In the genomic region with DNA sequence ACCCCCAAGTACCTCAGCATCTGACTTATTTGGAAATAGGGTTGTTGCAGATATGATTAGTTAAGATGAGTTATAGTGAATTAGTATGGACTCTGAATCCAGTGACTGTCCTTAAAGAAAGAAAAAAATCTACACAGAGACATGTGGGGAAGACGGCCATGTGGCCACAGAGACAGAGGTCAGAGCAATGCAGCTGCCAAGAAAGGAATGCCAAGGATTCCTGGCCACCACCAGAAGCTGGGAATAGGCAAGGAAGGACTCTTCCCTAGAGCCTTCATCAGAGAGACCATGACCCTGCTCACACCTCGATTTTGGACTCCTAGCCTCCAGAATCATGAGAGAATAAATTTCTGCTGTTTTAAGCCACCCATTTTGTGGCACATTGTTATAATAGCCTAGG, we compare ENCODE assay signal across 13 cellular contexts.
DNase-seq lines count a peak whose midpoint lies in the region; ATAC-seq and TF ChIP-seq lines count a peak whose summit lies in the region.
"Had no signal": no experiment of that assay in that cellular context is flagged by ENCODE, and none has a peak within 500 bp of the region (broad histone marks: within the 10 kb centered on the region; RNA-seq: fewer than 3 reads in every experiment).

No MANE protein-coding gene starts in this region.

- peaks cover 92% of the 10 kb centered on the region for H3K79me2 ChIP-seq in Karpas-422 (ENCODE audit: low read length)

- peaks cover 62% of the 10 kb centered on the region for H3K4me1 Mint-ChIP-seq in activated CD4-positive, alpha-beta memory T cell treated with anti-CD3 and anti-CD28 coated beads for 36 hours (ENCODE audit: low read depth)
- H3K4me1 Mint-ChIP-seq in activated CD4-positive, alpha-beta memory T cell treated with anti-CD3 and anti-CD28 coated beads, Interleukin-2, amount 10 ng/mL, durations not matched to agents 7 days and 5 days = peaks cover 55% of the 10 kb centered on the region
- peaks cover 33% of the 10 kb centered on the region for H3K4me1 Mint-ChIP-seq in nephron progenitor cell
- peaks cover 30% of the 10 kb centered on the region for H3K4me1 Mint-ChIP-seq in stimulated activated effector memory CD8-positive, alpha-beta T cell treated with anti-CD3 and anti-CD28 coated beads, Interleukin-12 subunit alpha, Interleukin-12 subunit beta, amount 100 ng/mL, for 72 hours
- no peaks in the 10 kb centered on the region for H3K4me1 Mint-ChIP-seq in Caco-2 (ENCODE audit: low read depth, unreplicated experiment)

- H3K4me3 ChIP-seq in Karpas-422 (ENCODE audit: low read length) (no peak overlapping the region), Caco-2 (ENCODE audit: low read depth, low read length) (no peak overlapping the region)
- H3K4me3 ChIP-seq: hepatocyte, lung had no signal

- 0 out of 2 replicates have a peak overlapping the region, but pooled peaks have one; percentile 4 for H3K9ac ChIP-seq in Karpas-422 (ENCODE audit: low read length)
- H3K9ac ChIP-seq: parathyroid adenoma had no signal

- peak overlapping the region; percentile 13; the same call in 1 of the 2 replicates for H3K27ac ChIP-seq in Karpas-422 (ENCODE audit: low read length)
- H3K27ac ChIP-seq: hepatocyte, parathyroid adenoma had no signal

- H2AFZ ChIP-seq in Karpas-422 (ENCODE audit: low read length) = no peak overlapping the region
- H2AFZ ChIP-seq: hepatocyte, parathyroid adenoma had no signal

- ATAC-seq in stimulated activated effector memory CD8-positive, alpha-beta T cell treated with anti-CD3 and anti-CD28 coated beads, Interleukin-12 subunit alpha, Interleukin-12 subunit beta, amount 100 ng/mL, for 72 hours = no peak

- peaks cover 5% of the 10 kb centered on the region for H3K9me3 Mint-ChIP-seq in activated CD4-positive, alpha-beta memory T cell treated with anti-CD3 and anti-CD28 coated beads for 36 hours
- no peaks in the 10 kb centered on the region for H3K9me3 Mint-ChIP-seq in activated CD4-positive, alpha-beta memory T cell treated with anti-CD3 and anti-CD28 coated beads, Interleukin-2, amount 10 ng/mL, durations not matched to agents 7 days and 5 days
- H3K9me3 Mint-ChIP-seq in nephron progenitor cell (peaks cover 2% of the 10 kb centered on the region), Caco-2 (ENCODE audit: unreplicated experiment) (no peaks in the 10 kb centered on the region)
- no peaks in the 10 kb centered on the region for H3K9me3 Mint-ChIP-seq in stimulated activated effector memory CD8-positive, alpha-beta T cell treated with anti-CD3 and anti-CD28 coated beads, Interleukin-12 subunit alpha, Interleukin-12 subunit beta, amount 100 ng/mL, for 72 hours

- peaks cover 21% of the 10 kb centered on the region for H3K36me3 Mint-ChIP-seq in activated CD4-positive, alpha-beta memory T cell treated with anti-CD3 and anti-CD28 coated beads for 36 hours
- H3K36me3 Mint-ChIP-seq in activated CD4-positive, alpha-beta memory T cell treated with anti-CD3 and anti-CD28 coated beads, Interleukin-2, amount 10 ng/mL, durations not matched to agents 7 days and 5 days (ENCODE audit: low read depth) = peaks cover 17% of the 10 kb centered on the region
- peaks cover under 1% of the 10 kb centered on the region for H3K36me3 Mint-ChIP-seq in nephron progenitor cell (ENCODE audit: low read depth)
- peaks cover 49% of the 10 kb centered on the region for H3K36me3 Mint-ChIP-seq in stimulated activated effector memory CD8-positive, alpha-beta T cell treated with anti-CD3 and anti-CD28 coated beads, Interleukin-12 subunit alpha, Interleukin-12 subunit beta, amount 100 ng/mL, for 72 hours
- H3K36me3 Mint-ChIP-seq in Caco-2 (ENCODE audit: insufficient read depth, unreplicated experiment) = no peaks in the 10 kb centered on the region

- H3K27ac Mint-ChIP-seq in activated CD4-positive, alpha-beta memory T cell treated with anti-CD3 and anti-CD28 coated beads for 36 hours = peak overlapping the region; percentile 9
- no peak overlapping the region for H3K27ac Mint-ChIP-seq in activated CD4-positive, alpha-beta memory T cell treated with anti-CD3 and anti-CD28 coated beads, Interleukin-2, amount 10 ng/mL, durations not matched to agents 7 days and 5 days
- H3K27ac Mint-ChIP-seq in nephron progenitor cell (no peak overlapping the region), Caco-2 (ENCODE audit: unreplicated experiment) (no peak overlapping the region)
- no peak overlapping the region for H3K27ac Mint-ChIP-seq in stimulated activated effector memory CD8-positive, alpha-beta T cell treated with anti-CD3 and anti-CD28 coated beads, Interleukin-12 subunit alpha, Interleukin-12 subunit beta, amount 100 ng/mL, for 72 hours

- BruUV-seq in Caco-2 (replicated peaks; lab: Mats Ljungman, UMichigan) = no TSS peak

- H3K9me2 ChIP-seq in Karpas-422 (replicated peaks; ENCODE audit: insufficient read depth, low read length) = no peaks in the 10 kb centered on the region

- H3K4me3 Mint-ChIP-seq in activated CD4-positive, alpha-beta memory T cell treated with anti-CD3 and anti-CD28 coated beads for 36 hours = no peak overlapping the region
- H3K4me3 Mint-ChIP-seq in activated CD4-positive, alpha-beta memory T cell treated with anti-CD3 and anti-CD28 coated beads, Interleukin-2, amount 10 ng/mL, durations not matched to agents 7 days and 5 days = no peak overlapping the region
- no peak overlapping the region for H3K4me3 Mint-ChIP-seq in nephron progenitor cell
- H3K4me3 Mint-ChIP-seq in stimulated activated effector memory CD8-positive, alpha-beta T cell treated with anti-CD3 and anti-CD28 coated beads, Interleukin-12 subunit alpha, Interleukin-12 subunit beta, amount 100 ng/mL, for 72 hours = no peak overlapping the region
- no peak overlapping the region for H3K4me3 Mint-ChIP-seq in Caco-2 (ENCODE audit: unreplicated experiment)

- POLR2A ChIA-PET in activated CD4-positive, alpha-beta memory T cell treated with anti-CD3 and anti-CD28 coated beads for 36 hours (lab: Charles Lee) = interaction anchor here (0.5 to 0.8 kb wide), 3 partner anchors 11 to 27 kb away, joined by 3 read pairs; no protein-coding TSS in a partner anchor
- POLR2A ChIA-PET in activated CD4-positive, alpha-beta memory T cell treated with anti-CD3 and anti-CD28 coated beads, Interleukin-2, amount 10 ng/mL, durations not matched to agents 7 days and 5 days (lab: Charles Lee) = interaction anchor here (2.1 kb wide), 1 partner anchor 53 kb away, joined by 7 read pairs; no protein-coding TSS in a partner anchor
- POLR2A ChIA-PET in Caco-2 (lab: Charles Lee) = no interaction called here

- peaks cover 75% of the 10 kb centered on the region for H3K4me1 ChIP-seq in Karpas-422 (ENCODE audit: low read length)
- no peaks in the 10 kb centered on the region for H3K4me1 ChIP-seq in Caco-2
- H3K4me1 ChIP-seq: parathyroid adenoma had no signal

- H3K27me3 Mint-ChIP-seq in activated CD4-positive, alpha-beta memory T cell treated with anti-CD3 and anti-CD28 coated beads for 36 hours = no peaks in the 10 kb centered on the region
- H3K27me3 Mint-ChIP-seq in activated CD4-positive, alpha-beta memory T cell treated with anti-CD3 and anti-CD28 coated beads, Interleukin-2, amount 10 ng/mL, durations not matched to agents 7 days and 5 days = no peaks in the 10 kb centered on the region
- no peaks in the 10 kb centered on the region for H3K27me3 Mint-ChIP-seq in nephron progenitor cell (ENCODE audit: low read depth, poor library complexity)
- H3K27me3 Mint-ChIP-seq in Caco-2 (ENCODE audit: insufficient read depth, unreplicated experiment) = no peaks in the 10 kb centered on the region

- no peaks in the 10 kb centered on the region for H4K20me1 ChIP-seq in Karpas-422 (ENCODE audit: insufficient read depth, low read depth, low read length)

- H3K27me3 ChIP-seq in Karpas-422 (ENCODE audit: low read length) (no peaks in the 10 kb centered on the region), Caco-2 (replicated peaks; ENCODE audit: control insufficient read depth, insufficient read depth, low read length) (no peaks in the 10 kb centered on the region)
- H3K27me3 ChIP-seq: hepatocyte had no signal

- DNase-seq in activated CD4-positive, alpha-beta memory T cell treated with anti-CD3 and anti-CD28 coated beads for 36 hours = no peak
- no peak for DNase-seq in activated CD4-positive, alpha-beta memory T cell treated with anti-CD3 and anti-CD28 coated beads, Interleukin-2, amount 10 ng/mL, durations not matched to agents 7 days and 5 days
- DNase-seq in Karpas-422 = no peak
- DNase-seq in astrocyte of the hippocampus (ENCODE audit: low read depth, low spot score) = peak; percentile 76
- DNase-seq in myocyte (ENCODE audit: low read depth) = peak; percentile 89
- no peak for DNase-seq in nephron progenitor cell
- DNase-seq in stimulated activated effector memory CD8-positive, alpha-beta T cell treated with anti-CD3 and anti-CD28 coated beads, Interleukin-12 subunit alpha, Interleukin-12 subunit beta, amount 100 ng/mL, for 72 hours (ENCODE audit: low spot score in 2 of 2) = no peak
- DNase-seq in Caco-2 = no peak
- DNase-seq: stimulated activated CD4-positive, alpha-beta T cell treated with anti-CD3 and anti-CD28 coated beads, Interleukin-15, amount 100 ng/mL, for 24 hours; T-helper 9 cell had no signal

- H3K9me3 ChIP-seq in Karpas-422 (ENCODE audit: low read length) = no peaks in the 10 kb centered on the region
- no peaks in the 10 kb centered on the region for H3K9me3 ChIP-seq in Caco-2

- CTCF ChIA-PET in activated CD4-positive, alpha-beta memory T cell treated with anti-CD3 and anti-CD28 coated beads for 36 hours (lab: Charles Lee) = no interaction called here
- CTCF ChIA-PET in activated CD4-positive, alpha-beta memory T cell treated with anti-CD3 and anti-CD28 coated beads, Interleukin-2, amount 10 ng/mL, durations not matched to agents 7 days and 5 days (lab: Charles Lee) = no interaction called here
- CTCF ChIA-PET in Caco-2 (lab: Charles Lee) = no interaction called here

- TF ChIP-seq CTCF in nephron progenitor cell (IDR thresholded peaks at IDR 0.05) = no peak
- no peak for TF ChIP-seq CTCF in Caco-2 (IDR thresholded peaks at IDR 0.05; ENCODE audit: insufficient read depth in 1 of 2, low read depth in 1 of 2, low read length in 1 of 2, severe bottlenecking in 1 of 2, unreplicated experiment in 1 of 2)

- peak overlapping the region; percentile 16 for H3K4me2 ChIP-seq in Karpas-422 (ENCODE audit: low read depth, low read length, poor library complexity, severe bottlenecking)
- H3K4me2 ChIP-seq: hepatocyte had no signal

- intact Hi-C loops in activated CD4-positive, alpha-beta memory T cell treated with anti-CD3 and anti-CD28 coated beads for 36 hours (cut with micrococcal nuclease) = no loop called here
- intact Hi-C loops in Caco-2 (cut with micrococcal nuclease; ENCODE audit: unreplicated experiment) = no loop called here

- H3K36me3 ChIP-seq in Karpas-422 (ENCODE audit: insufficient read depth, low read length) (no peaks in the 10 kb centered on the region; the same call in 1 of the 2 replicates), Caco-2 (ENCODE audit: control insufficient read depth, insufficient read depth, low read length) (no peaks in the 10 kb centered on the region)

Comparison
In these comparisons a context has a peak if more than half of its experiments do, and no peak if none do; other contexts are left out.
1. DNase-seq: peak in astrocyte of the hippocampus (single experiment) and myocyte (single experiment); none in activated CD4-positive, alpha-beta memory T cell treated with anti-CD3 and anti-CD28 coated beads for 36 hours (single experiment), activated CD4-positive, alpha-beta memory T cell treated with anti-CD3 and anti-CD28 coated beads, Interleukin-2, amount 10 ng/mL, durations not matched to agents 7 days and 5 days (single experiment), Karpas-422 (single experiment), nephron progenitor cell (single experiment), stimulated activated effector memory CD8-positive, alpha-beta T cell treated with anti-CD3 and anti-CD28 coated beads, Interleukin-12 subunit alpha, Interleukin-12 subunit beta, amount 100 ng/mL, for 72 hours (0 of 2) and Caco-2 (0 of 2).